Comparison of ENCODE assay signal across 9 cellular contexts in the genomic region with DNA sequence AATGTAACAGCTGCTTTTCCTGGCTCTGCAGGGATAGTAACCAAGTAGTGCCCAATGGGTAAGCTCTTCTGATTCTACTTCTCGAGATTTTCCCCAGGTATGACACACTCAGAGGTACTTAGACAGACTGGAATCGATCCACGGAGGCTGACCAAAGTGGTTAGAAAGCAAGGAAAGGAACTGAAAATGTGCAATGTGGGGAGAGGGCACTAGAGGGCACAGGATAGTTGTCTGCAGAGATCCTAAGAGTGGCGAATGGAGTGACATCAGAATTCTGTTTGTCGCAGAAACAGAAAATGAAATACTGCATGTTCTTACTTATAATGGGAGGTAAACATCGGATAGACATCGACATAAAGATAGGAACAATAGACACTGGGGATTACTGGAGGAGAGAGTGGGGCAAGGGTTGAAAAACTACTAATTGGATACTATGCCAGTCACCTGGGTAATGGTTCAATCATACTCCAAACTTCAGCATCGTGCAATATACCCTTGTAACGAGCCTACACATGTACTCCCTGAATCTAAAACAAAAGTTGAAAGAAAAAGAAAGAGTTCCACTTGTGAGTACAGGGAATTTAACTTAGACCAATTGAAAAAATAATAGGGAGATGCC. TPM values are rescaled to one million over a fixed set of nuclear protein-coding genes. Genes with fewer than 3 reads are reported as not detected.
DNase-seq lines count a peak whose midpoint lies in the region; ATAC-seq and TF ChIP-seq lines count a peak whose summit lies in the region.
"Had no signal": no experiment of that assay in that cellular context is flagged by ENCODE, and none has a peak within 500 bp of the region (broad histone marks: within the 10 kb centered on the region; RNA-seq: fewer than 3 reads in every experiment).

No MANE protein-coding gene starts in this region.

- H3K4me2 ChIP-seq in fibroblast of lung (ENCODE audit: extremely low read depth, insufficient read depth, low read length) = no peak overlapping the region

- H3K9ac ChIP-seq in fibroblast of lung (ENCODE audit: insufficient read depth, low read length) = no peak overlapping the region

- H3K36me3 Mint-ChIP-seq in CD4-positive, alpha-beta T cell (ENCODE audit: low read depth) = peaks cover 14% of the 10 kb centered on the region
- no peaks in the 10 kb centered on the region for H3K36me3 Mint-ChIP-seq in activated T-helper 1 cell treated with anti-CD3 and anti-CD28 coated beads, Interleukin-12 subunit alpha, Interleukin-12 subunit beta, Interleukin-2, Interleukin-4 antibody, amounts not matched to agents 30 ng/mL and 10 ng/mL and 1 ng/mL, durations not matched to agents 14 hours and 24 hours and 36 hours (ENCODE audit: low read depth)
- H3K36me3 Mint-ChIP-seq in T-helper 2 cell treated with Interferon-gamma antibody and Interleukin-4, amounts not matched to agents 5 μg/mL and 100 μg/mL, for 36 hours (ENCODE audit: low read depth) = no peaks in the 10 kb centered on the region

- no peaks in the 10 kb centered on the region for H3K4me1 Mint-ChIP-seq in CD4-positive, alpha-beta T cell (ENCODE audit: low read depth)
- peaks cover 5% of the 10 kb centered on the region for H3K4me1 Mint-ChIP-seq in activated T-helper 1 cell treated with anti-CD3 and anti-CD28 coated beads, Interleukin-12 subunit alpha, Interleukin-12 subunit beta, Interleukin-2, Interleukin-4 antibody, amounts not matched to agents 30 ng/mL and 10 ng/mL and 1 ng/mL, durations not matched to agents 14 hours and 24 hours and 36 hours (ENCODE audit: low read depth)
- no peaks in the 10 kb centered on the region for H3K4me1 Mint-ChIP-seq in T-helper 2 cell treated with Interferon-gamma antibody and Interleukin-4, amounts not matched to agents 5 μg/mL and 100 μg/mL, for 36 hours (ENCODE audit: low read depth)

- H3K27ac Mint-ChIP-seq in CD4-positive, alpha-beta T cell = no peak overlapping the region
- H3K27ac Mint-ChIP-seq in activated T-helper 1 cell treated with anti-CD3 and anti-CD28 coated beads, Interleukin-12 subunit alpha, Interleukin-12 subunit beta, Interleukin-2, Interleukin-4 antibody, amounts not matched to agents 30 ng/mL and 10 ng/mL and 1 ng/mL, durations not matched to agents 14 hours and 24 hours and 36 hours = no peak overlapping the region
- H3K27ac Mint-ChIP-seq in T-helper 2 cell treated with Interferon-gamma antibody and Interleukin-4, amounts not matched to agents 5 μg/mL and 100 μg/mL, for 36 hours = no peak overlapping the region

- no peak for ATAC-seq in CD4-positive, alpha-beta T cell (ENCODE audit: poor library complexity)
- peak; percentile 86 for ATAC-seq in GM18517 (IDR thresholded peaks at IDR 0.05; ENCODE audit: unreplicated experiment)
- ATAC-seq in HG03354 (IDR thresholded peaks at IDR 0.05; ENCODE audit: poor library complexity, severe bottlenecking, unreplicated experiment) = peak; percentile 86

- no peaks in the 10 kb centered on the region for H3K9me3 ChIP-seq in CD4-positive, alpha-beta T cell (ENCODE audit: control insufficient read depth, low read length)
- H3K9me3 ChIP-seq in fibroblast of lung (ENCODE audit: control insufficient read depth, insufficient read depth, low read depth, low read length) = no peaks in the 10 kb centered on the region

- H3K9me3 Mint-ChIP-seq in CD4-positive, alpha-beta T cell = no peaks in the 10 kb centered on the region
- H3K9me3 Mint-ChIP-seq in activated T-helper 1 cell treated with anti-CD3 and anti-CD28 coated beads, Interleukin-12 subunit alpha, Interleukin-12 subunit beta, Interleukin-2, Interleukin-4 antibody, amounts not matched to agents 30 ng/mL and 10 ng/mL and 1 ng/mL, durations not matched to agents 14 hours and 24 hours and 36 hours = no peaks in the 10 kb centered on the region
- no peaks in the 10 kb centered on the region for H3K9me3 Mint-ChIP-seq in T-helper 2 cell treated with Interferon-gamma antibody and Interleukin-4, amounts not matched to agents 5 μg/mL and 100 μg/mL, for 36 hours

- H4K20me1 ChIP-seq in fibroblast of lung (ENCODE audit: control insufficient read depth, extremely low read depth, insufficient read depth, low read length) = no peaks in the 10 kb centered on the region

- H2AFZ ChIP-seq in fibroblast of lung (ENCODE audit: low read length) = no peak overlapping the region

- no peaks in the 10 kb centered on the region for H3K27me3 Mint-ChIP-seq in CD4-positive, alpha-beta T cell
- H3K27me3 Mint-ChIP-seq in activated T-helper 1 cell treated with anti-CD3 and anti-CD28 coated beads, Interleukin-12 subunit alpha, Interleukin-12 subunit beta, Interleukin-2, Interleukin-4 antibody, amounts not matched to agents 30 ng/mL and 10 ng/mL and 1 ng/mL, durations not matched to agents 14 hours and 24 hours and 36 hours (ENCODE audit: insufficient read depth) = no peaks in the 10 kb centered on the region
- no peaks in the 10 kb centered on the region for H3K27me3 Mint-ChIP-seq in T-helper 2 cell treated with Interferon-gamma antibody and Interleukin-4, amounts not matched to agents 5 μg/mL and 100 μg/mL, for 36 hours (ENCODE audit: low read depth)

- no peak overlapping the region for H3K4me3 Mint-ChIP-seq in CD4-positive, alpha-beta T cell
- H3K4me3 Mint-ChIP-seq in activated T-helper 1 cell treated with anti-CD3 and anti-CD28 coated beads, Interleukin-12 subunit alpha, Interleukin-12 subunit beta, Interleukin-2, Interleukin-4 antibody, amounts not matched to agents 30 ng/mL and 10 ng/mL and 1 ng/mL, durations not matched to agents 14 hours and 24 hours and 36 hours = no peak overlapping the region
- H3K4me3 Mint-ChIP-seq in T-helper 2 cell treated with Interferon-gamma antibody and Interleukin-4, amounts not matched to agents 5 μg/mL and 100 μg/mL, for 36 hours = no peak overlapping the region

- no peak overlapping the region for H3K27ac ChIP-seq in CD4-positive, alpha-beta T cell (ENCODE audit: low read depth, low read length)
- H3K27ac ChIP-seq in RWPE1 = no peak overlapping the region
- H3K27ac ChIP-seq in fibroblast of lung (ENCODE audit: insufficient read depth, low read length) = no peak overlapping the region
- H3K27ac ChIP-seq: SK-N-MC had no signal

- intact Hi-C loops in CD4-positive, alpha-beta T cell (cut with DNase I, micrococcal nuclease) = loop anchor here in 1 of 2 experiments (5.0 kb wide), 1 partner anchor 44 kb away; no protein-coding TSS in a partner anchor
- intact Hi-C loops in activated T-helper 1 cell treated with anti-CD3 and anti-CD28 coated beads, Interleukin-12 subunit alpha, Interleukin-12 subunit beta, Interleukin-2, Interleukin-4 antibody, amounts not matched to agents 30 ng/mL and 10 ng/mL and 1 ng/mL, durations not matched to agents 14 hours and 24 hours and 36 hours (cut with micrococcal nuclease) = loop anchor here (1.0 kb wide), 1 partner anchor 44 kb away; no protein-coding TSS in a partner anchor

- H3K4me1 ChIP-seq in fibroblast of lung (ENCODE audit: control insufficient read depth, extremely low read depth, insufficient read depth, low read length) = no peaks in the 10 kb centered on the region

- no peaks in the 10 kb centered on the region for H3K79me2 ChIP-seq in fibroblast of lung (ENCODE audit: control insufficient read depth, insufficient read depth, low read length)

- DNase-seq in CD4-positive, alpha-beta T cell = peak in 1 of 10 experiments; percentile 2
- DNase-seq in RWPE1 (ENCODE audit: low spot score) (peak; percentile 32), fibroblast of lung (ENCODE audit: low read depth in 2 of 2) (peak; percentile 11 to 12), retina (peak; percentile 31)
- DNase-seq in activated T-helper 1 cell treated with anti-CD3 and anti-CD28 coated beads, Interleukin-12 subunit alpha, Interleukin-12 subunit beta, Interleukin-2, Interleukin-4 antibody, amounts not matched to agents 30 ng/mL and 10 ng/mL and 1 ng/mL, durations not matched to agents 14 hours and 24 hours and 36 hours (ENCODE audit: low spot score) = no peak
- no peak for DNase-seq in T-helper 2 cell treated with Interferon-gamma antibody and Interleukin-4, amounts not matched to agents 5 μg/mL and 100 μg/mL, for 36 hours (ENCODE audit: low spot score)

- H3K4me3 ChIP-seq in fibroblast of lung (replicated peaks in 1 of 4; ENCODE audit: control extremely low read depth in 1 of 4, insufficient read depth in 1 of 4, low read depth in 3 of 4, low read length in 4 of 4) = no peak overlapping the region
- H3K4me3 ChIP-seq: SK-N-MC had no signal

- H3K27me3 ChIP-seq in CD4-positive, alpha-beta T cell (ENCODE audit: control insufficient read depth, insufficient read depth, low read length) = no peaks in the 10 kb centered on the region
- H3K27me3 ChIP-seq in fibroblast of lung (ENCODE audit: control insufficient read depth, insufficient read depth, low read length) = no peaks in the 10 kb centered on the region

- H3K36me3 ChIP-seq in fibroblast of lung (ENCODE audit: control insufficient read depth, insufficient read depth, low read length) = no peaks in the 10 kb centered on the region

- POLR2A ChIA-PET in CD4-positive, alpha-beta T cell (lab: Charles Lee) = no interaction called here
- POLR2A ChIA-PET in RWPE1 (lab: Yijun Ruan, JAX; ENCODE audit: low non-redundant PET) = no interaction called here

- peak; percentile 32 for TF ChIP-seq CTCF in CD4-positive, alpha-beta T cell (IDR thresholded peaks at IDR 0.05)
- TF ChIP-seq CTCF in RWPE1 (conservative IDR thresholded peaks at IDR 0.05; ENCODE audit: low read depth) (peak; percentile 32), fibroblast of lung (conservative IDR thresholded peaks at IDR 0.05 in 1 of 2, IDR thresholded peaks at IDR 0.05 in 1 of 2; ENCODE audit: low read depth in 1 of 2, low read length in 2 of 2) (peak; percentile 34 to 63)

- CTCF ChIA-PET in CD4-positive, alpha-beta T cell (lab: Charles Lee) = no interaction called here
- CTCF ChIA-PET in RWPE1 (lab: Yijun Ruan, JAX) = interaction anchor here (0.6 to 1.9 kb wide), 4 partner anchors 10 to 1354 kb away, joined by 3 to 8 read pairs (median 3); no protein-coding TSS in a partner anchor

RNA-seq across cellular contexts. Expression of gene CYP2J2, which starts 23.3 kb away (rescaled TPM):
- total RNA-seq in CD4-positive, alpha-beta T cell = under 1 TPM; 0.28 to 0.33 TPM
- under 0.01 and 0.17 TPM in 2 replicates for total RNA-seq in fibroblast of lung
- 0.03 and 0.07 TPM in 2 replicates for polyA plus RNA-seq in fibroblast of lung
- polyA plus RNA-seq in fibroblast of lung (2012) = 0.10 TPM in 1 of 2 replicates, not detected in the other
- polyA minus RNA-seq in fibroblast of lung (ENCODE audit: low replicate concordance) = not detected in 2 replicates
- total RNA-seq in activated T-helper 1 cell treated with anti-CD3 and anti-CD28 coated beads, Interleukin-12 subunit alpha, Interleukin-12 subunit beta, Interleukin-2, Interleukin-4 antibody, amounts not matched to agents 30 ng/mL and 10 ng/mL and 1 ng/mL, durations not matched to agents 14 hours and 24 hours and 36 hours = 0.44 and 0.54 TPM in 2 replicates

Comparison
In these comparisons a context has a peak if more than half of its experiments do, and no peak if none do; other contexts are left out.
1. DNase-seq: peak in RWPE1 (single experiment), fibroblast of lung (2 of 2) and retina (single experiment); none in activated T-helper 1 cell treated with anti-CD3 and anti-CD28 coated beads, Interleukin-12 subunit alpha, Interleukin-12 subunit beta, Interleukin-2, Interleukin-4 antibody, amounts not matched to agents 30 ng/mL and 10 ng/mL and 1 ng/mL, durations not matched to agents 14 hours and 24 hours and 36 hours (single experiment) and T-helper 2 cell treated with Interferon-gamma antibody and Interleukin-4, amounts not matched to agents 5 μg/mL and 100 μg/mL, for 36 hours (single experiment).
2. Peak in every context shown above with its lines, with median percentiles within 50 percentile points of each other: CTCF ChIP-seq.